Comparison of ENCODE assay signal across 8 cellular contexts in genomic region chr11:130448039-130448415, GRCh38. TPM values are rescaled to one million over a fixed set of nuclear protein-coding genes. Genes with fewer than 3 reads are reported as not detected.
DNase-seq lines count a peak whose midpoint lies in the region; ATAC-seq, FAIRE-seq and TF ChIP-seq lines count a peak whose summit lies in the region.

No MANE protein-coding gene starts in this region.

- peaks cover 34 to 76% (median 69%) of the 10 kb centered on the region in 3 donors for H3K27me3 Mint-ChIP-seq in naive B cell

- peaks cover 3 to 8% (median 6%) of the 10 kb centered on the region in 3 donors for H3K4me1 Mint-ChIP-seq in naive B cell

- H3K36me3 ChIP-seq in left ventricle myocardium inferior = no peaks in the 10 kb centered on the region
- H3K36me3 ChIP-seq in colonic mucosa = no peaks in the 10 kb centered on the region

- H3K4me1 ChIP-seq in left ventricle myocardium inferior = peaks cover 52% of the 10 kb centered on the region
- peaks cover 7% of the 10 kb centered on the region for H3K4me1 ChIP-seq in colonic mucosa

- DNase-seq in left ventricle myocardium inferior (no peak), cardiac septum (ENCODE audit: low spot score) (no peak), colonic mucosa (no peak), naive B cell (no peak), inferior parietal cortex (ENCODE audit: extremely low spot score) (no peak), C1 segment of cervical spinal cord (lab: John Stamatoyannopoulos, UW) (no peak), GM19239 (ENCODE audit: insufficient read length, low spot score) (no peak), foreskin melanocyte (no peak)

- H3K27ac ChIP-seq in left ventricle myocardium inferior (replicated peaks) (peak overlapping the region; percentile 93), colonic mucosa (peak overlapping the region; percentile 64)

- H3K4me3 Mint-ChIP-seq in naive B cell = peak overlapping the region in 5 of 8 donors; percentile 41 to 84 (median 74)

- TF ChIP-seq CTCF in left ventricle myocardium inferior (IDR thresholded peaks at IDR 0.05; ENCODE audit: borderline replicate concordance) = no peak
- TF ChIP-seq CTCF in colonic mucosa (IDR thresholded peaks at IDR 0.05) = no peak

- H3K27me3 ChIP-seq in left ventricle myocardium inferior (ENCODE audit: low read depth) = no peaks in the 10 kb centered on the region
- no peaks in the 10 kb centered on the region for H3K27me3 ChIP-seq in colonic mucosa

- intact Hi-C loops in left ventricle myocardium inferior (cut with micrococcal nuclease) = loop anchor here (10.0 kb wide), 1 partner anchor 157 kb away; no protein-coding TSS in a partner anchor
- intact Hi-C loops in cardiac septum (cut with DNase I) = loop anchor here (5.0 kb wide), 2 partner anchors 134 to 279 kb away; no protein-coding TSS in a partner anchor
- intact Hi-C loops in colonic mucosa (cut with DNase I) = loop anchor here (5.0 kb wide), 1 partner anchor 334 kb away; no protein-coding TSS in a partner anchor

- H3K9me3 ChIP-seq in left ventricle myocardium inferior (replicated peaks) (no peaks in the 10 kb centered on the region), colonic mucosa (no peaks in the 10 kb centered on the region)

- H3K27ac Mint-ChIP-seq in naive B cell = no peak overlapping the region

- no peak for ATAC-seq in naive B cell (ENCODE audit: low read depth in 2 of 2)

- no peak for FAIRE-seq in GM19239 (lab: Jason Lieb, UNC)

- H3K4me3 ChIP-seq in left ventricle myocardium inferior (peak overlapping the region; percentile 91), colonic mucosa (peak overlapping the region; percentile 42)

- H3K9ac ChIP-seq in colonic mucosa (ENCODE audit: low read depth in 2 of 2, low read length in 2 of 2) = peak overlapping the region in 1 of 2 donors; percentile 52

- no peaks in the 10 kb centered on the region for H3K36me3 Mint-ChIP-seq in naive B cell

- no peaks in the 10 kb centered on the region for H3K9me3 Mint-ChIP-seq in naive B cell

RNA-seq across cellular contexts. Expression of gene ADAMTS15, which starts 0.4 kb away (rescaled TPM):
- total RNA-seq in left ventricle myocardium inferior (22.9 TPM), cardiac septum (8.5 TPM), colonic mucosa (1 to 10 TPM; 4.0 to 9.9 TPM)
- polyA plus RNA-seq in naive B cell (ENCODE audit: low read depth in 6 of 6) = not detected

RNA-seq across cellular contexts. Expression of gene ADAMTS8, which starts 19.6 kb away (rescaled TPM):
- total RNA-seq in left ventricle myocardium inferior (0.85 TPM), cardiac septum (3.9 TPM), colonic mucosa (10 to 100 TPM in 1 of 2 donors, under 1 TPM in 1; 0.42 to 12.2 TPM)
- polyA plus RNA-seq in naive B cell (ENCODE audit: low read depth in 6 of 6) = under 1 TPM in 1 of 6 donors, not detected in 5; 0.13 TPM
